36 cellular contexts compared by ENCODE assay signal in genomic region chr3:43685921-43686320, GRCh38.
"Had no signal": no experiment of that assay in that cellular context is flagged by ENCODE, and none has a peak within 500 bp of the region (broad histone marks: within the 10 kb centered on the region; RNA-seq: fewer than 3 reads in every experiment).

No MANE protein-coding gene starts in this region.

- H3K4me3 ChIP-seq: MG63 had no signal

- H3K36me3 ChIP-seq: MG63 had no signal

- DNase-seq: Karpas-422, Kasumi-1, MG63, MM.1S, MV-4-11, NCI-H1048, NCI-H1092, NCI-H1092 treated with DMSO at 0.1 percent for 48 hours, NCI-H1105, NCI-H1105 treated with DMSO at 0.1 percent for 48 hours, NCI-H1417, NCI-H1417 treated with DMSO at 0.1 percent for 48 hours, NCI-H1436, NCI-H1436 treated with DMSO at 0.1 percent for 48 hours, NCI-H146, NCI-H1694, NCI-H1694 treated with DMSO at 0.1 percent for 48 hours, NCI-H187, NCI-H187 treated with DMSO at 0.1 percent for 48 hours, NCI-H1930, NCI-H2029, NCI-H2029 treated with DMSO at 0.1 percent for 48 hours, NCI-H2081, NCI-H2081 treated with DMSO at 0.1 percent for 48 hours, NCI-H2107, NCI-H2171, NCI-H2171 treated with DMSO at 0.1 percent for 48 hours, NCI-H2227 treated with DMSO at 0.1 percent for 48 hours, NCI-H226, NCI-H345, NCI-H446, NCI-H446 treated with DMSO at 0.1 percent for 48 hours, NCI-H510A, NCI-H510A treated with DMSO at 0.1 percent for 48 hours, NCI-H524, NCI-H524 treated with DMSO at 0.1 percent for 48 hours had no signal

- H3K9me3 ChIP-seq: MG63 had no signal

- H3K27me3 ChIP-seq: MG63 had no signal
